ENCODE assay signal across 26 cellular contexts in genomic region chr2:161650116-161651015, GRCh38. TPM values are rescaled to one million over a fixed set of nuclear protein-coding genes. Genes with fewer than 3 reads are reported as not detected.
"Had no signal": no experiment of that assay in that cellular context is flagged by ENCODE, and none has a peak within 500 bp of the region (broad histone marks: within the 10 kb centered on the region; RNA-seq: fewer than 3 reads in every experiment).

No MANE protein-coding gene starts in this region.

- H3K36me3 ChIP-seq: cardiac muscle cell, thyroid gland had no signal

- DNase-seq: activated CD4-positive, alpha-beta T cell treated with anti-CD3 and anti-CD28 coated beads, Interleukin-2, amount 10 ng/mL, durations not matched to agents 24 days and 14 days; activated CD8-positive, alpha-beta memory T cell treated with anti-CD3 and anti-CD28 coated beads, Interleukin-2, amount 10 ng/mL, durations not matched to agents 7 days and 5 days; activated CD8-positive, alpha-beta T cell treated with anti-CD3 and anti-CD28 coated beads for 36 hours; activated effector memory CD4-positive, alpha-beta T cell treated with anti-CD3 and anti-CD28 coated beads, Interleukin-2, amount 50 U/mL, for 16 hours; activated naive CD4-positive, alpha-beta T cell treated with anti-CD3 and anti-CD28 coated beads, Interleukin-2, amount 10 ng/mL, durations not matched to agents 7 days and 5 days; activated T-cell treated with anti-CD3 and anti-CD28 coated beads for 4 hours; amygdala; cortex of kidney; foreskin fibroblast; mesenchymal stem cell; nephron progenitor cell; nucleus accumbens; retina; stimulated activated CD4-positive, alpha-beta T cell treated with anti-CD3 and anti-CD28 coated beads, Interleukin-1b, Interleukin-23, amount 100 ng/mL, for 48 hours; substantia nigra; SW 1271; T-helper 17 cell; thyroid gland had no signal

- H3K27ac ChIP-seq: cardiac muscle cell, hepatocyte, skin epidermis, thyroid gland had no signal

- H3K79me2 ChIP-seq: hepatocyte had no signal

- H2AFZ ChIP-seq: hepatocyte had no signal

- ATAC-seq: activated CD4-positive, CD25-positive, alpha-beta regulatory T cell treated with anti-CD3 and anti-CD28 coated beads, Interleukin-2, amount 50 U/mL, for 24 hours; activated CD8-positive, alpha-beta memory T cell treated with anti-CD3 and anti-CD28 coated beads, Interleukin-2, amount 10 ng/mL, durations not matched to agents 7 days and 5 days; activated CD8-positive, alpha-beta T cell treated with anti-CD3 and anti-CD28 coated beads for 36 hours; T-helper 17 cell had no signal

- H3K9me3 ChIP-seq: thyroid gland had no signal

- H3K4me1 ChIP-seq: thyroid gland had no signal

- H3K4me2 ChIP-seq: hepatocyte had no signal

- H3K4me3 ChIP-seq: cardiac muscle cell, hepatocyte, skin epidermis, thyroid gland had no signal

- H3K27me3 ChIP-seq: cardiac muscle cell, hepatocyte, thyroid gland had no signal

RNA-seq across cellular contexts. Expression of gene SLC4A10, which starts 26.1 kb away (rescaled TPM):
- total RNA-seq: cardiac muscle cell, epithelial cell of proximal tubule, fibroblast of lung, hepatocyte, lower leg skin, ureter had no signal
